ENCODE assay signal across 26 cellular contexts in genomic region chr4:95560791-95561190, GRCh38. TPM values are rescaled to one million over a fixed set of nuclear protein-coding genes. Genes with fewer than 3 reads are reported as not detected.
"Had no signal": no experiment of that assay in that cellular context is flagged by ENCODE, and none has a peak within 500 bp of the region (broad histone marks: within the 10 kb centered on the region; RNA-seq: fewer than 3 reads in every experiment).

No MANE protein-coding gene starts in this region.

- DNase-seq: activated B cell treated with CpG ODN at 0.5 μM for 24 hours; activated CD4-positive, alpha-beta T cell treated with anti-CD3 and anti-CD28 coated beads for 48 hours; activated CD4-positive, alpha-beta T cell treated with anti-CD3 and anti-CD28 coated beads, Interleukin-2, amount 50 U/mL, for 1 hour; activated CD4-positive, alpha-beta T cell treated with anti-CD3 and anti-CD28 coated beads, Interleukin-2, amount 50 U/mL, for 48 hours; activated CD8-positive, alpha-beta memory T cell treated with anti-CD3 and anti-CD28 coated beads for 24 hours; activated CD8-positive, alpha-beta T cell treated with anti-CD3 and anti-CD28 coated beads for 36 hours; activated effector memory CD4-positive, alpha-beta T cell treated with Interleukin-2 at 50 U/mL for 16 hours; activated gamma-delta T cell treated with Interleukin-2 at 50 U/mL for 16 hours; activated naive CD4-positive, alpha-beta T cell treated with anti-CD3 and anti-CD28 coated beads, Interleukin-2, amount 50 U/mL, for 16 hours; activated naive CD4-positive, alpha-beta T cell treated with Interleukin-2 at 50 U/mL for 16 hours; activated T-cell treated with anti-CD3 and anti-CD28 coated beads, Interleukin-2, amount 50 U/mL, for 4 hours; amniotic stem cell; caudate nucleus; cortex of kidney; dermis blood vessel endothelial cell; effector CD4-positive, alpha-beta T cell; esophagus squamous epithelium; foreskin melanocyte; head of caudate nucleus; hippocampal formation; T-helper 2 cell had no signal

- H3K9me3 ChIP-seq: esophagus squamous epithelium, gastroesophageal sphincter had no signal

- H3K4me1 ChIP-seq: esophagus squamous epithelium, gastroesophageal sphincter had no signal

- ATAC-seq: activated CD4-positive, CD25-positive, alpha-beta regulatory T cell treated with anti-CD3 and anti-CD28 coated beads, Interleukin-2, amount 50 U/mL, for 24 hours; activated CD8-positive, alpha-beta T cell treated with anti-CD3 and anti-CD28 coated beads for 36 hours; activated T-cell treated with anti-CD3 and anti-CD28 coated beads, Interleukin-2, amount 50 U/mL, for 4 hours; activated T-helper 17 cell treated with anti-CD3 and anti-CD28 coated beads, Interleukin-2, amount 50 U/mL, for 72 hours; gastroesophageal sphincter had no signal

- H3K27ac ChIP-seq: epithelial cell of prostate, esophagus squamous epithelium, gastroesophageal sphincter, VCaP had no signal

- H3K4me3 ChIP-seq: esophagus squamous epithelium, gastroesophageal sphincter had no signal

- H3K36me3 ChIP-seq: esophagus squamous epithelium, gastroesophageal sphincter had no signal

- H3K27me3 ChIP-seq: esophagus squamous epithelium, gastroesophageal sphincter had no signal

RNA-seq across cellular contexts. Expression of gene UNC5C, which starts 12.0 kb away (rescaled TPM):
- total RNA-seq: activated B cell treated with CpG ODN at 0.5 μM for 24 hours; activated CD8-positive, alpha-beta T cell treated with anti-CD3 and anti-CD28 coated beads for 36 hours had no signal
